ENCODE assay signal across 6 cellular contexts in genomic region chr16:72219282-72219681, GRCh38.
"Had no signal": no experiment of that assay in that cellular context is flagged by ENCODE, and none has a peak within 500 bp of the region (broad histone marks: within the 10 kb centered on the region; RNA-seq: fewer than 3 reads in every experiment).

No MANE protein-coding gene starts in this region.

- H3K4me3 ChIP-seq: GM23338, K562 had no signal

- H3K27ac ChIP-seq: HL-60 had no signal

- H3K27ac Mint-ChIP-seq: GM23338, H9 had no signal

- H3K4me3 Mint-ChIP-seq: GM23338, H9 had no signal

- H3K4me1 Mint-ChIP-seq: GM23338 had no signal

- ATAC-seq: GM23338, K562 had no signal

- DNase-seq: H9, HCEC 1CT, IMR-90 had no signal
